ENCODE assay signal across 8 cellular contexts in genomic region chr17:68290955-68291835, GRCh38. TPM values are rescaled to one million over a fixed set of nuclear protein-coding genes. Genes with fewer than 3 reads are reported as not detected.
DNase-seq lines count a peak whose midpoint lies in the region; ATAC-seq and TF ChIP-seq lines count a peak whose summit lies in the region.

ARSG (plus strand) TSS chr17:68291495; CDS start chr17:68307494, 15,999 bp downstream.
SLC16A6 (minus strand) TSS chr17:68291127; CDS start chr17:68278320, 12,807 bp downstream.

- POLR2A ChIA-PET in BJ (lab: Charles Lee): no interaction called here

- CTCF ChIA-PET in BJ (lab: Yijun Ruan, JAX): no interaction called here

- peak; percentile 61 for ATAC-seq in GM19324 (IDR thresholded peaks at IDR 0.05; ENCODE audit: low FRiP score, unreplicated experiment)
- ATAC-seq in HG03442 (IDR thresholded peaks at IDR 0.05; ENCODE audit: unreplicated experiment): peak; percentile 41

- no peak for DNase-seq in BJ (ENCODE audit: low read depth)
- peak; percentile 96 for DNase-seq in NCI-H82 (lab: John Stamatoyannopoulos, UW)
- peak; percentile 91 for DNase-seq in activated CD8-positive, alpha-beta memory T cell treated with anti-CD3 and anti-CD28 coated beads, Interleukin-2, amount 50 U/mL, for 48 hours
- DNase-seq in epithelial cell of esophagus (ENCODE audit: low read depth): peak; percentile 45
- DNase-seq in stimulated activated CD8-positive, alpha-beta memory T cell treated with anti-CD3 and anti-CD28 coated beads, Interleukin-7, amount 100 ng/mL, for 1 hour (ENCODE audit: low read depth in 2 of 2): peak; percentile 48 to 58

- peaks cover 8% of the 10 kb centered on the region for H3K4me1 ChIP-seq in mucosa of stomach (ENCODE audit: control insufficient read depth, insufficient read depth, low read length)

- H3K4me3 ChIP-seq in BJ (ENCODE audit: low read depth, low read length): peak within 1 kb of the TSS; percentile 45
- H3K4me3 ChIP-seq in epithelial cell of esophagus (ENCODE audit: low read length): peak within 1 kb of the TSS; percentile 60
- H3K4me3 ChIP-seq in mucosa of stomach (ENCODE audit: low read length): peak within 1 kb of the TSS; percentile 44

- no peaks in the 10 kb centered on the region for H3K9me3 ChIP-seq in mucosa of stomach (ENCODE audit: control insufficient read depth, low read length)

- TF ChIP-seq CTCF in BJ (IDR thresholded peaks at IDR 0.05; ENCODE audit: insufficient read depth, low read depth, low read length): no peak
- no peak for TF ChIP-seq CTCF in epithelial cell of esophagus (IDR thresholded peaks at IDR 0.05; ENCODE audit: insufficient read depth, low read depth, low read length, missing control alignments)

- peaks cover 11% of the 10 kb centered on the region for H3K27me3 ChIP-seq in BJ (ENCODE audit: control insufficient read depth, insufficient read depth, low read length)
- H3K27me3 ChIP-seq in mucosa of stomach (ENCODE audit: control insufficient read depth, insufficient read depth, low read length): peaks cover 12% of the 10 kb centered on the region

- peak within 1 kb of the TSS; percentile 80 for H3K9ac ChIP-seq in mucosa of stomach (ENCODE audit: low read length)

- H3K36me3 ChIP-seq in BJ (ENCODE audit: control insufficient read depth, insufficient read depth, low read length) (no peaks in the 10 kb centered on the region), mucosa of stomach (ENCODE audit: control insufficient read depth, insufficient read depth, low read length) (no peaks in the 10 kb centered on the region)

RNA-seq across cellular contexts. Expression of gene ARSG, which starts in this region (rescaled TPM):
- 3.6 and 3.9 TPM in 2 replicates for polyA plus RNA-seq in BJ (2011; rRNA removed)
- 3.8 and 4.5 TPM in 2 replicates for polyA minus RNA-seq in BJ (2011; rRNA and poly(A)+ RNA removed)

RNA-seq across cellular contexts. Expression of gene SLC16A6, which starts in this region (rescaled TPM):
- polyA plus RNA-seq in BJ (2011; rRNA removed): 0.20 and 0.22 TPM in 2 replicates
- polyA minus RNA-seq in BJ (2011; rRNA and poly(A)+ RNA removed): 0.33 TPM in 1 of 2 replicates, not detected in the other
